8 cellular contexts compared by ENCODE assay signal in genomic region chr17:40615295-40615988, GRCh38. TPM values are rescaled to one million over a fixed set of nuclear protein-coding genes. Genes with fewer than 3 reads are reported as not detected.
DNase-seq lines count a peak whose midpoint lies in the region; ATAC-seq and TF ChIP-seq lines count a peak whose summit lies in the region.

No MANE protein-coding gene starts in this region.

- no peaks in the 10 kb centered on the region for H3K9me3 Mint-ChIP-seq in activated naive CD8-positive, alpha-beta T cell treated with anti-CD3 and anti-CD28 coated beads for 36 hours
- no peaks in the 10 kb centered on the region for H3K9me3 Mint-ChIP-seq in stimulated activated naive CD8-positive, alpha-beta T cell treated with anti-CD3 and anti-CD28 coated beads, Interleukin-15, amount 100 ng/mL, for 72 hours

- TF ChIP-seq EP300 in sigmoid colon (IDR thresholded peaks at IDR 0.05) = no peak

- peaks cover 77% of the 10 kb centered on the region for H3K4me1 Mint-ChIP-seq in activated naive CD8-positive, alpha-beta T cell treated with anti-CD3 and anti-CD28 coated beads for 36 hours
- H3K4me1 Mint-ChIP-seq in stimulated activated naive CD8-positive, alpha-beta T cell treated with anti-CD3 and anti-CD28 coated beads, Interleukin-15, amount 100 ng/mL, for 72 hours = peaks cover 95% of the 10 kb centered on the region

- peaks cover 1% of the 10 kb centered on the region for H3K36me3 Mint-ChIP-seq in activated naive CD8-positive, alpha-beta T cell treated with anti-CD3 and anti-CD28 coated beads for 36 hours

- peaks cover 13% of the 10 kb centered on the region for H3K4me1 ChIP-seq in hepatocyte (ENCODE audit: insufficient read depth)
- H3K4me1 ChIP-seq in sigmoid colon = peaks cover 0 to 9% (median 8%) of the 10 kb centered on the region in 4 donors

- WGBS in hepatocyte (ENCODE audit: low lambda C conversion rate, missing lambda C conversion rate) = 18% methylated on average over 5 of the region's 5 CpGs
- 11 to 36% methylated on average over 5 of the region's 5 CpGs for WGBS in sigmoid colon, 2 donors

- intact Hi-C loops in sigmoid colon (cut with DNase I) = loop anchor here (10.0 kb wide), 1 partner anchor 1049 kb away; no protein-coding TSS in a partner anchor

- H3K27me3 ChIP-seq in hepatocyte (no peaks in the 10 kb centered on the region), sigmoid colon (peaks cover 0 to 39% (median 0%) of the 10 kb centered on the region in 3 donors)

- no peaks in the 10 kb centered on the region for H3K27me3 Mint-ChIP-seq in activated naive CD8-positive, alpha-beta T cell treated with anti-CD3 and anti-CD28 coated beads for 36 hours
- no peaks in the 10 kb centered on the region for H3K27me3 Mint-ChIP-seq in stimulated activated naive CD8-positive, alpha-beta T cell treated with anti-CD3 and anti-CD28 coated beads, Interleukin-15, amount 100 ng/mL, for 72 hours

- H2AFZ ChIP-seq in hepatocyte = no peak overlapping the region

- DNase-seq in COR-L47 (lab: John Stamatoyannopoulos, UW) (peak; percentile 57), NCI-H526 treated with DMSO at 0.1 percent for 48 hours (lab: John Stamatoyannopoulos, UW) (peak; percentile 12), hepatocyte (ENCODE audit: low spot score) (peak; percentile 79), sigmoid colon (no peak)
- peak; percentile 57 for DNase-seq in activated naive CD8-positive, alpha-beta T cell treated with anti-CD3 and anti-CD28 coated beads for 36 hours
- DNase-seq in stimulated activated naive CD8-positive, alpha-beta T cell treated with anti-CD3 and anti-CD28 coated beads, Interleukin-15, amount 100 ng/mL, for 72 hours = peak in 1 of 2 donors; percentile 73

- H3K36me3 ChIP-seq in hepatocyte (replicated peaks; ENCODE audit: insufficient read depth, low read depth) (no peaks in the 10 kb centered on the region), sigmoid colon (no peaks in the 10 kb centered on the region)

- peak overlapping the region; percentile 62 for H3K4me3 Mint-ChIP-seq in activated naive CD8-positive, alpha-beta T cell treated with anti-CD3 and anti-CD28 coated beads for 36 hours
- H3K4me3 Mint-ChIP-seq in stimulated activated naive CD8-positive, alpha-beta T cell treated with anti-CD3 and anti-CD28 coated beads, Interleukin-15, amount 100 ng/mL, for 72 hours = peak overlapping the region; percentile 73 to 83

- peak; percentile 63 for ATAC-seq in GM18867 (IDR thresholded peaks at IDR 0.05; ENCODE audit: unreplicated experiment)
- ATAC-seq in HG02938 (IDR thresholded peaks at IDR 0.05; ENCODE audit: unreplicated experiment) = peak; percentile 68
- peak; percentile 71 for ATAC-seq in stimulated activated naive CD8-positive, alpha-beta T cell treated with anti-CD3 and anti-CD28 coated beads, Interleukin-15, amount 100 ng/mL, for 72 hours

- no peaks in the 10 kb centered on the region for H4K20me1 ChIP-seq in hepatocyte (ENCODE audit: insufficient read depth, poor library complexity, severe bottlenecking)

- H3K4me2 ChIP-seq in hepatocyte = no peak overlapping the region

- no peaks in the 10 kb centered on the region for H3K9me2 ChIP-seq in hepatocyte (replicated peaks; ENCODE audit: insufficient read depth)

- H3K79me2 ChIP-seq in hepatocyte = no peaks in the 10 kb centered on the region

- H3K4me3 ChIP-seq in hepatocyte = no peak overlapping the region
- H3K4me3 ChIP-seq in sigmoid colon = no peak overlapping the region

- no peak for TF ChIP-seq POLR2A in sigmoid colon (IDR thresholded peaks at IDR 0.05)

- TF ChIP-seq CTCF in hepatocyte (IDR thresholded peaks at IDR 0.05; ENCODE audit: poor library complexity) (peak; percentile 60), sigmoid colon (IDR thresholded peaks at IDR 0.05) (peak in 1 of 4 experiments; percentile 25)

- H3K27ac ChIP-seq in hepatocyte (no peak overlapping the region), sigmoid colon (no peak overlapping the region)

- H3K9me3 ChIP-seq in hepatocyte (ENCODE audit: low read depth) (no peaks in the 10 kb centered on the region), sigmoid colon (no peaks in the 10 kb centered on the region)

- H3K27ac Mint-ChIP-seq in activated naive CD8-positive, alpha-beta T cell treated with anti-CD3 and anti-CD28 coated beads for 36 hours = peak overlapping the region; percentile 91
- H3K27ac Mint-ChIP-seq in stimulated activated naive CD8-positive, alpha-beta T cell treated with anti-CD3 and anti-CD28 coated beads, Interleukin-15, amount 100 ng/mL, for 72 hours = peak overlapping the region; percentile 64 to 96

RNA-seq across cellular contexts. Expression of gene SMARCE1, which starts 32.2 kb away (rescaled TPM):
- 100 to 1,000 TPM; 107 to 118 TPM for total RNA-seq in activated naive CD8-positive, alpha-beta T cell treated with anti-CD3 and anti-CD28 coated beads for 36 hours
- 103 and 116 TPM in 2 replicates for total RNA-seq in hepatocyte
- 99.9 and 109 TPM in 2 replicates for polyA plus RNA-seq in hepatocyte
- 100 to 1,000 TPM in 2 of 4 donors, 10 to 100 TPM in 2; 87.3 to 120 (median 94.4) TPM for total RNA-seq in sigmoid colon
- 10 to 100 TPM; 68.2 to 70.3 (median 70.0) TPM for polyA plus RNA-seq in sigmoid colon

RNA-seq across cellular contexts. Expression of gene KRT222, which starts 49.5 kb away (rescaled TPM):
- under 1 TPM in 1 of 2 experiments, not detected in 1; 0.22 TPM for total RNA-seq in activated naive CD8-positive, alpha-beta T cell treated with anti-CD3 and anti-CD28 coated beads for 36 hours
- total RNA-seq in hepatocyte (1.8 and 2.8 TPM in 2 replicates), sigmoid colon (1 to 10 TPM in 3 of 4 donors, under 1 TPM in 1; 0.68 to 5.0 (median 4.2) TPM)
- polyA plus RNA-seq in hepatocyte (1.5 and 2.1 TPM in 2 replicates), sigmoid colon (1 to 10 TPM in 1 of 3 donors, under 1 TPM in 1, not detected in 1; 0.35 to 3.6 TPM)

RNA-seq across cellular contexts. Expression of gene CCR7, which starts 50.2 kb away (rescaled TPM):
- total RNA-seq in activated naive CD8-positive, alpha-beta T cell treated with anti-CD3 and anti-CD28 coated beads for 36 hours = 100 to 1,000 TPM; 260 to 274 TPM
- total RNA-seq in hepatocyte (0.16 and 2.8 TPM in 2 replicates), sigmoid colon (not detected)
- polyA plus RNA-seq in hepatocyte (2.9 and 4.1 TPM in 2 replicates), sigmoid colon (10 to 100 TPM in 1 of 3 donors, not detected in 2; 73.5 TPM)

Comparison
In these comparisons a context has a peak if more than half of its experiments do, and no peak if none do; other contexts are left out.
1. RNA of gene CCR7, which starts 50.2 kb away (total RNA-seq): 260 to 274 TPM in activated naive CD8-positive, alpha-beta T cell treated with anti-CD3 and anti-CD28 coated beads for 36 hours; 0.16 to 2.8 TPM in hepatocyte and not detected in sigmoid colon; every median in the first group is over 10 times any median in the second.
2. Peak in every context shown above with its lines, with median percentiles within 50 percentile points of each other: ATAC-seq.